ENCODE assay signal across 32 cellular contexts in the genomic region with DNA sequence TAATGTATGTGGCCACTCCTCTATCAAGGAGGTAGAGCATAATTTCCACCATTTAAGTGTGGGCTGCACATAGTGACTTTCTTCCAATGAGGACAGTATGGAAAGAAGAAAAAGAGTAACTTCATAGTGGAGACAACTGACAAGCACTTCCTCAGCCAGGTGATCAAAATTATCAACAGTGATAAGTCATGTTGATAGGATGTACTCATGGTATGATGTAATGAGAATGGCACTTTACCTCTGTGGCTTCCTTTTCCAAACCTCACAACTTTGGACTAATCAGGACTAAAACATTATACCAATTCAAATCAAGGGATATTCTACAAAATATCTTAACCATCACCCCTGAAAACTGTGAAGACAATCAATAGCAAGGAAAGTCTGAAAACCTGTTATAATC.
"Had no signal": no experiment of that assay in that cellular context is flagged by ENCODE, and none has a peak within 500 bp of the region (broad histone marks: within the 10 kb centered on the region; RNA-seq: fewer than 3 reads in every experiment).

No MANE protein-coding gene starts in this region.

- H3K4me2 ChIP-seq: hepatocyte had no signal

- H3K9me3 ChIP-seq: adrenal gland, body of pancreas, colonic mucosa, esophagus muscularis mucosa, gastroesophageal sphincter, heart right ventricle had no signal

- ATAC-seq: activated CD4-positive, alpha-beta T cell treated with anti-CD3 and anti-CD28 coated beads for 36 hours; activated CD8-positive, alpha-beta memory T cell treated with anti-CD3 and anti-CD28 coated beads, Interleukin-2, amount 10 ng/mL, durations not matched to agents 7 days and 5 days; activated CD8-positive, alpha-beta T cell treated with anti-CD3 and anti-CD28 coated beads, Interleukin-2, amount 10 ng/mL, durations not matched to agents 7 days and 5 days; activated naive CD8-positive, alpha-beta T cell treated with anti-CD3 and anti-CD28 coated beads, Interleukin-2, amount 50 U/mL, for 24 hours; body of pancreas; gastroesophageal sphincter; heart right ventricle; T-helper 17 cell had no signal

- H3K4me1 ChIP-seq: adrenal gland, colonic mucosa had no signal

- H2AFZ ChIP-seq: hepatocyte had no signal

- H3K27me3 ChIP-seq: adrenal gland, body of pancreas, cardiac muscle cell, colonic mucosa, esophagus muscularis mucosa, gastroesophageal sphincter, heart right ventricle, hepatocyte had no signal

- H3K36me3 ChIP-seq: adrenal gland, cardiac muscle cell, colonic mucosa, esophagus muscularis mucosa, gastroesophageal sphincter, heart right ventricle had no signal

- FAIRE-seq: endometrium, endothelial cell of umbilical vein had no signal

- H3K4me3 ChIP-seq: adrenal gland, body of pancreas, cardiac muscle cell, colonic mucosa, esophagus muscularis mucosa, gastroesophageal sphincter, heart right ventricle, hepatocyte had no signal

- H3K27ac ChIP-seq: adrenal gland, body of pancreas, cardiac muscle cell, colonic mucosa, esophagus muscularis mucosa, gastroesophageal sphincter, heart right ventricle, hepatocyte had no signal

- H3K79me2 ChIP-seq: hepatocyte had no signal

- DNase-seq: activated CD4-positive, alpha-beta memory T cell treated with anti-CD3 and anti-CD28 coated beads for 36 hours; activated CD4-positive, alpha-beta T cell treated with anti-CD3 and anti-CD28 coated beads for 36 hours; activated CD4-positive, alpha-beta T cell treated with anti-CD3 and anti-CD28 coated beads, Interleukin-2, amount 10 ng/mL, durations not matched to agents 24 days and 14 days; activated CD4-positive, CD25-positive, alpha-beta regulatory T cell; activated CD4-positive, CD25-positive, alpha-beta regulatory T cell treated with anti-CD3 and anti-CD28 coated beads, Interleukin-2, amount 50 U/mL, for 72 hours; activated CD8-positive, alpha-beta memory T cell treated with anti-CD3 and anti-CD28 coated beads, Interleukin-2, amount 10 ng/mL, durations not matched to agents 7 days and 5 days; activated CD8-positive, alpha-beta memory T cell treated with anti-CD3 and anti-CD28 coated beads, Interleukin-2, amount 50 U/mL, for 4 hours; activated CD8-positive, alpha-beta T cell treated with anti-CD3 and anti-CD28 coated beads, Interleukin-2, amount 10 ng/mL, durations not matched to agents 7 days and 5 days; activated effector memory CD4-positive, alpha-beta T cell treated with anti-CD3 and anti-CD28 coated beads, Interleukin-2, amount 50 U/mL, for 16 hours; activated naive CD4-positive, alpha-beta T cell treated with anti-CD3 and anti-CD28 coated beads for 36 hours; activated naive CD8-positive, alpha-beta T cell treated with anti-CD3 and anti-CD28 coated beads for 36 hours; activated naive CD8-positive, alpha-beta T cell treated with anti-CD3 and anti-CD28 coated beads, Interleukin-2, amount 50 U/mL, for 24 hours; activated T-cell treated with anti-CD3 and anti-CD28 coated beads, Interleukin-2, amount 50 U/mL, for 1 hour; activated T-cell treated with anti-CD3 and anti-CD28 coated beads, Interleukin-2, amount 50 U/mL, for 48 hours; adrenal gland; amygdala; aorta; body of pancreas; central memory CD4-positive, alpha-beta T cell; cerebellar nuclear complex; colonic mucosa; effector CD8-positive, alpha-beta T cell; foreskin melanocyte; heart right ventricle; T-helper 17 cell; T1000 had no signal
